In the genomic region with DNA sequence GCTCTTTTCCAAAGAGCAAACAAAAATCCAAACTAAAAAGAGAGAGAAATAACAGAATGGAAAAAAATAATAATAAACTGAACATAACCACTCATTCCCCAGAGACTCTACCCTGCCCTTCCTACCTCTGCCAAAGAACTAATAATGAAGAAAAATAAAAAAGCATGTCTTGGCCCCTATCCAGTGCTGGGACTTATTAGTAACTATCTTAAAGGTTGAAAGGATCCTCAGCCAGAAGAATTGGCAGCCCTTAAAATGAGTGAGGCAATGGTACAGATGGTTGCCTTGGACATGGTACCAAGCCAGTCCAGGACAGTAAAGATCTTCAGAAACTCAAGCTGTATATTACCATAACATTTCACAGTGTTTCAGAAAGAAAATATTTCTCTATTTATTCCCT, we compare ENCODE assay signal across 21 cellular contexts.
"Had no signal": no experiment of that assay in that cellular context is flagged by ENCODE, and none has a peak within 500 bp of the region (broad histone marks: within the 10 kb centered on the region; RNA-seq: fewer than 3 reads in every experiment).

No MANE protein-coding gene starts in this region.

- DNase-seq: activated CD4-positive, alpha-beta T cell treated with anti-CD3 and anti-CD28 coated beads, Interleukin-2, amount 50 U/mL, for 1 hour; activated CD4-positive, CD25-positive, alpha-beta regulatory T cell treated with anti-CD3 and anti-CD28 coated beads, Interleukin-2, amount 50 U/mL, for 72 hours; activated CD8-positive, alpha-beta memory T cell treated with anti-CD3 and anti-CD28 coated beads, Interleukin-2, amount 50 U/mL, for 4 hours; activated effector memory CD4-positive, alpha-beta T cell treated with Interleukin-2 at 50 U/mL for 16 hours; activated naive CD4-positive, alpha-beta T cell treated with anti-CD3 and anti-CD28 coated beads, Interleukin-2, amount 50 U/mL, for 16 hours; activated T-cell treated with anti-CD3 and anti-CD28 coated beads, Interleukin-2, amount 50 U/mL, for 48 hours; erythroblast; foreskin fibroblast; islet precursor cell; left colon; posterior cingulate gyrus; stimulated activated naive CD8-positive, alpha-beta T cell treated with anti-CD3 and anti-CD28 coated beads, Interleukin-15, Interleukin-2, amounts not matched to agents 100 U/mL and 50 U/mL, for 24 hours; SW 1271; T-helper 2 cell; transverse colon had no signal

- H3K4me2 ChIP-seq: hepatocyte had no signal

- H3K79me2 ChIP-seq: hepatocyte had no signal

- H3K27ac ChIP-seq: ascending aorta, cardiac muscle cell, coronary artery, hepatocyte, transverse colon, VCaP had no signal

- H3K4me1 ChIP-seq: ascending aorta, transverse colon had no signal

- H3K27me3 ChIP-seq: ascending aorta, cardiac muscle cell, hepatocyte, transverse colon had no signal

- ATAC-seq: left colon; stimulated activated naive CD8-positive, alpha-beta T cell treated with anti-CD3 and anti-CD28 coated beads, Interleukin-15, Interleukin-2, amounts not matched to agents 100 U/mL and 50 U/mL, for 24 hours had no signal

- H3K36me3 ChIP-seq: ascending aorta, cardiac muscle cell, transverse colon had no signal

- H2AFZ ChIP-seq: hepatocyte had no signal

- H3K4me3 ChIP-seq: ascending aorta, cardiac muscle cell, coronary artery, hepatocyte, lung, transverse colon had no signal
